33 cellular contexts compared by ENCODE assay signal in the genomic region with DNA sequence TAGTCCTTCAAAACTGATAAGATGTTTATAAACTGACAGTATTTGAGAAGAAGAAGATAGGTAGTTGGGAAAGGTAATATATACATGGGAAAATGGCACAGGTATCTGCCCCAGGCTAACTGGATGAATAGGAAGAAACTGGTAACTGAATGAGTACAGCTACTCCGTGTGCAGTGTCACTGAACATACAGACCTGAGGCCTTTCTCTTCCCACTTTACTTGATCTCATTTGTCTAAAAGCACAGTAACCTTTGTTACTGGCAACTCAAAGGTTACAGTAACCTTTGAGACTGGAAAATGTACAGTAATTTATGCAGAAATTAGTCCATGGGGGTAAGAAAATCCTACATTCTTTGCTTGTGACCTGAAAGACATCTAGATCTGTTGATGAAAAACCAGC.
DNase-seq lines count a peak whose midpoint lies in the region; ATAC-seq and TF ChIP-seq lines count a peak whose summit lies in the region.
"Had no signal": no experiment of that assay in that cellular context is flagged by ENCODE, and none has a peak within 500 bp of the region (broad histone marks: within the 10 kb centered on the region; RNA-seq: fewer than 3 reads in every experiment).

No MANE protein-coding gene starts in this region.

- H3K4me3 ChIP-seq in epithelial cell of esophagus (ENCODE audit: low read length) (no peak overlapping the region), vagina (no peak overlapping the region)
- H3K4me3 ChIP-seq: A549; BLaER1; BLaER1 treated with 17β-estradiol and CSF1 and Interleukin-3, amounts not matched to agents 10 nM and 100 nM had no signal

- intact Hi-C loops in vagina (cut with DNase I): no loop called here

- H3K9me3 ChIP-seq in vagina: no peaks in the 10 kb centered on the region
- H3K9me3 ChIP-seq: A549; BE2C; BLaER1; BLaER1 treated with 17β-estradiol and CSF1 and Interleukin-3, amounts not matched to agents 10 nM and 100 nM; Caco-2 had no signal

- no peak for TF ChIP-seq CTCF in epithelial cell of esophagus (IDR thresholded peaks at IDR 0.05; ENCODE audit: insufficient read depth, low read depth, low read length, missing control alignments)
- no peak for TF ChIP-seq CTCF in vagina (IDR thresholded peaks at IDR 0.05)
- TF ChIP-seq CTCF in RWPE1 (conservative IDR thresholded peaks at IDR 0.05; ENCODE audit: low read depth): no peak

- no peak overlapping the region for H3K27ac Mint-ChIP-seq in stimulated activated naive B cell treated with anti-CD40 and anti-IgM and Interleukin-4, amounts not matched to agents 10 μg/mL and 1 μg/mL and 100 μg/mL, for 72 hours
- H3K27ac Mint-ChIP-seq: B cell; CD14-positive monocyte; CD4-positive, alpha-beta memory T cell; CD4-positive, alpha-beta T cell; CD4-positive, CD25-positive, alpha-beta regulatory T cell; CD8-positive, alpha-beta memory T cell; CD8-positive, alpha-beta T cell had no signal

- no peaks in the 10 kb centered on the region for H3K27me3 ChIP-seq in vagina
- H3K27me3 ChIP-seq: BE2C; BLaER1; BLaER1 treated with 17β-estradiol and CSF1 and Interleukin-3, amounts not matched to agents 10 nM and 100 nM had no signal

- no peaks in the 10 kb centered on the region for H3K36me3 ChIP-seq in vagina
- H3K36me3 ChIP-seq: BE2C; BLaER1; BLaER1 treated with 17β-estradiol and CSF1 and Interleukin-3, amounts not matched to agents 10 nM and 100 nM had no signal

- POLR2A ChIA-PET in RWPE1 (lab: Yijun Ruan, JAX; ENCODE audit: low non-redundant PET): no interaction called here

- CTCF ChIA-PET in RWPE1 (lab: Yijun Ruan, JAX): interaction anchor here (0.6 kb wide), 2 partner anchors 242 to 1142 kb away, joined by 3 to 4 read pairs; no protein-coding TSS in a partner anchor

- H3K27ac ChIP-seq in vagina (no peak overlapping the region), RWPE1 (no peak overlapping the region)
- H3K27ac ChIP-seq: 22Rv1; A549; BLaER1; BLaER1 treated with 17β-estradiol and CSF1 and Interleukin-3, amounts not matched to agents 10 nM and 100 nM; C4-2B had no signal

- H3K27me3 Mint-ChIP-seq in stimulated activated naive B cell treated with anti-CD40 and anti-IgM and Interleukin-4, amounts not matched to agents 10 μg/mL and 1 μg/mL and 100 μg/mL, for 72 hours: no peaks in the 10 kb centered on the region
- H3K27me3 Mint-ChIP-seq: B cell; CD4-positive, alpha-beta memory T cell; CD4-positive, alpha-beta T cell; CD4-positive, CD25-positive, alpha-beta regulatory T cell; CD8-positive, alpha-beta memory T cell had no signal

- no peaks in the 10 kb centered on the region for H3K4me1 ChIP-seq in vagina
- H3K4me1 ChIP-seq: A549; BE2C; BLaER1; BLaER1 treated with 17β-estradiol and CSF1 and Interleukin-3, amounts not matched to agents 10 nM and 100 nM; Caco-2 had no signal

- TF ChIP-seq POLR2A in vagina (IDR thresholded peaks at IDR 0.05): no peak

- peak; percentile 12 for DNase-seq in NCI-H69 (lab: John Stamatoyannopoulos, UW)
- peak; percentile 10 for DNase-seq in epithelial cell of esophagus (ENCODE audit: low read depth)
- DNase-seq in stimulated activated naive B cell treated with anti-CD40 and anti-IgM and Interleukin-4, amounts not matched to agents 10 μg/mL and 1 μg/mL and 100 μg/mL, for 72 hours: no peak
- DNase-seq in vagina (ENCODE audit: extremely low spot score in 2 of 2): no peak
- no peak for DNase-seq in RWPE1 (ENCODE audit: low spot score)
- DNase-seq: 8988T; ACHN; AML-193; BE2C; C1 segment of cervical spinal cord; Caco-2; Calu3; CD4-positive, alpha-beta memory T cell; CD4-positive, alpha-beta T cell; CD4-positive, CD25-positive, alpha-beta regulatory T cell; CD8-positive, alpha-beta memory T cell; CD8-positive, alpha-beta T cell; COR-L47; DMS 273 treated with DMSO at 0.1 percent for 48 hours; DMS153; DMS53; DMS79; DMS79 treated with DMSO at 0.1 percent for 48 hours; DND-41; EL had no signal

- no peak overlapping the region for H3K4me3 Mint-ChIP-seq in stimulated activated naive B cell treated with anti-CD40 and anti-IgM and Interleukin-4, amounts not matched to agents 10 μg/mL and 1 μg/mL and 100 μg/mL, for 72 hours
- H3K4me3 Mint-ChIP-seq: B cell; CD14-positive monocyte; CD4-positive, alpha-beta memory T cell; CD4-positive, alpha-beta T cell; CD4-positive, CD25-positive, alpha-beta regulatory T cell; CD8-positive, alpha-beta memory T cell; CD8-positive, alpha-beta T cell had no signal

- ATAC-seq in stimulated activated naive B cell treated with anti-CD40 and anti-IgM and Interleukin-4, amounts not matched to agents 10 μg/mL and 1 μg/mL and 100 μg/mL, for 72 hours (replicated peaks): peak; percentile 73 to 83
- no peak for ATAC-seq in HG03108 (IDR thresholded peaks at IDR 0.05; ENCODE audit: unreplicated experiment)
- ATAC-seq: A549; CD8-positive, alpha-beta T cell had no signal

- H3K9me3 Mint-ChIP-seq in stimulated activated naive B cell treated with anti-CD40 and anti-IgM and Interleukin-4, amounts not matched to agents 10 μg/mL and 1 μg/mL and 100 μg/mL, for 72 hours: no peaks in the 10 kb centered on the region
- H3K9me3 Mint-ChIP-seq: CD4-positive, alpha-beta memory T cell; CD4-positive, alpha-beta T cell; CD8-positive, alpha-beta T cell had no signal

- H3K36me3 Mint-ChIP-seq in stimulated activated naive B cell treated with anti-CD40 and anti-IgM and Interleukin-4, amounts not matched to agents 10 μg/mL and 1 μg/mL and 100 μg/mL, for 72 hours: no peaks in the 10 kb centered on the region
- H3K36me3 Mint-ChIP-seq: CD14-positive monocyte; CD4-positive, alpha-beta memory T cell; CD4-positive, CD25-positive, alpha-beta regulatory T cell; CD8-positive, alpha-beta memory T cell; CD8-positive, alpha-beta T cell had no signal

- H3K4me1 Mint-ChIP-seq in stimulated activated naive B cell treated with anti-CD40 and anti-IgM and Interleukin-4, amounts not matched to agents 10 μg/mL and 1 μg/mL and 100 μg/mL, for 72 hours: no peaks in the 10 kb centered on the region
- H3K4me1 Mint-ChIP-seq: B cell; CD14-positive monocyte; CD4-positive, alpha-beta memory T cell; CD4-positive, CD25-positive, alpha-beta regulatory T cell; CD8-positive, alpha-beta memory T cell had no signal

Comparison
In these comparisons a context has a peak if more than half of its experiments do, and no peak if none do; other contexts are left out.
1. DNase-seq: peak in NCI-H69 (single experiment) and epithelial cell of esophagus (single experiment); none in stimulated activated naive B cell treated with anti-CD40 and anti-IgM and Interleukin-4, amounts not matched to agents 10 μg/mL and 1 μg/mL and 100 μg/mL, for 72 hours (single experiment), vagina (0 of 2) and RWPE1 (single experiment).